In genomic region chr5:6783787-6784186, GRCh38 we compare ENCODE assay signal across 21 cellular contexts.
DNase-seq lines count a peak whose midpoint lies in the region; ATAC-seq and TF ChIP-seq lines count a peak whose summit lies in the region.
"Had no signal": no experiment of that assay in that cellular context is flagged by ENCODE, and none has a peak within 500 bp of the region (broad histone marks: within the 10 kb centered on the region; RNA-seq: fewer than 3 reads in every experiment).

No MANE protein-coding gene starts in this region.

- no peaks in the 10 kb centered on the region for H3K9me3 ChIP-seq in IMR-90 (ENCODE audit: control insufficient read depth, insufficient read depth, low read length)
- H3K9me3 ChIP-seq: Caco-2, SJSA1 had no signal

- no peak overlapping the region for H2BK15ac ChIP-seq in IMR-90 (ENCODE audit: low read depth, low read length)

- TF ChIP-seq POLR2A in IMR-90 (IDR thresholded peaks at IDR 0.05; ENCODE audit: low read depth, low read length) (no peak), NB4 (IDR thresholded peaks at IDR 0.05; ENCODE audit: extremely low read depth, insufficient read length) (no peak)

- in situ Hi-C loops in IMR-90 (cut with MboI; ENCODE audit: low sequenced_read_pairs) (no loop called here), GM13977 (cut with MboI; ENCODE audit: low pct_unique_long_range_greater_than_20kb, low sequenced_read_pairs, unreplicated experiment) (no loop called here)

- no peaks in the 10 kb centered on the region for H3K9me1 ChIP-seq in IMR-90 (ENCODE audit: insufficient read depth, low read length)

- no peak overlapping the region for H3K27ac ChIP-seq in IMR-90 (ENCODE audit: insufficient read depth, low read length)
- H3K27ac ChIP-seq: RWPE1, SJSA1 had no signal

- no TSS peak for BruUV-seq in IMR-90 (replicated peaks; lab: Mats Ljungman, UMichigan)

- H3K4me1 ChIP-seq in IMR-90 (ENCODE audit: control insufficient read depth, insufficient read depth, low read length), result no peaks in the 10 kb centered on the region
- H3K4me1 ChIP-seq: Caco-2, SJSA1 had no signal

- DNase-seq in IMR-90, result no peak
- DNase-seq in NB4 (ENCODE audit: low read depth), result peak; percentile 63
- peak; percentile 82 for DNase-seq in amniotic epithelial cell (ENCODE audit: low read depth)
- peak; percentile 14 for DNase-seq in iris pigment epithelial cell (ENCODE audit: low read depth)
- no peak for DNase-seq in GM13977 (ENCODE audit: low spot score)
- DNase-seq: Caco-2; CD4-positive, CD25-positive, alpha-beta regulatory T cell; DMS153; HFFc6; KBM-7; NCI-H1105; NCI-H1694 treated with DMSO at 0.1 percent for 48 hours; NCI-H2107; NCI-H2227 treated with DMSO at 0.1 percent for 48 hours; NCI-H524; SW 1271 had no signal

- H3K27me3 ChIP-seq in IMR-90 (ENCODE audit: control insufficient read depth, insufficient read depth, low read length), result no peaks in the 10 kb centered on the region
- H3K27me3 ChIP-seq: SJSA1 had no signal

- no peak overlapping the region for H3K4me3 ChIP-seq in IMR-90 (ENCODE audit: insufficient read depth, low read depth, low read length)
- H3K4me3 ChIP-seq in NB4 (ENCODE audit: low read depth, low read length), result no peak overlapping the region
- H3K4me3 ChIP-seq: SJSA1 had no signal

- H4K5ac ChIP-seq in IMR-90 (ENCODE audit: low read depth, low read length), result no peak overlapping the region

- ATAC-seq in IMR-90 (ENCODE audit: low read depth), result no peak
- no peak for ATAC-seq in HG02610 (IDR thresholded peaks at IDR 0.05; ENCODE audit: unreplicated experiment)
- no peak for ATAC-seq in HG03520 (IDR thresholded peaks at IDR 0.05; ENCODE audit: unreplicated experiment)
- no peak for ATAC-seq in HG03139 (IDR thresholded peaks at IDR 0.05; ENCODE audit: unreplicated experiment)

- no peaks in the 10 kb centered on the region for H3K36me3 ChIP-seq in IMR-90 (ENCODE audit: control insufficient read depth, insufficient read depth, low read length)
- H3K36me3 ChIP-seq: SJSA1 had no signal

- no peak for TF ChIP-seq CTCF in IMR-90 (conservative IDR thresholded peaks at IDR 0.05; ENCODE audit: low read depth, low read length)
- no peak for TF ChIP-seq CTCF in NB4 (IDR thresholded peaks at IDR 0.05; ENCODE audit: low read depth, low read length)
- TF ChIP-seq CTCF in GM13977 (IDR thresholded peaks at IDR 0.05; ENCODE audit: extremely low read depth, insufficient read depth, missing control alignments), result no peak

- POLR2A ChIA-PET in IMR-90 (lab: Charles Lee; ENCODE audit: unreplicated experiment), result no interaction called here

- H4K91ac ChIP-seq in IMR-90 (ENCODE audit: insufficient read depth, low read depth, low read length), result no peak overlapping the region

- no peak overlapping the region for H2BK5ac ChIP-seq in IMR-90 (ENCODE audit: low read depth, low read length, poor library complexity, severe bottlenecking)

- no peak overlapping the region for H2BK20ac ChIP-seq in IMR-90 (ENCODE audit: low read depth, low read length)

- no peak overlapping the region for H3K4me2 ChIP-seq in IMR-90 (ENCODE audit: low read depth, low read length)

- intact Hi-C loops in IMR-90 (cut with micrococcal nuclease), result no loop called here

- H3K56ac ChIP-seq in IMR-90 (ENCODE audit: extremely low read depth, insufficient read depth, low read length), result no peak overlapping the region

- no peak overlapping the region for H3K4ac ChIP-seq in IMR-90 (ENCODE audit: low read depth, low read length)

- H2AK9ac ChIP-seq in IMR-90 (replicated peaks; ENCODE audit: low read depth, low read length, poor library complexity), result no peak overlapping the region

- no CpG with 5 or more reads among the region's 2 CpGs for WGBS in IMR-90 (ENCODE audit: extremely low coverage in 2 of 2, insufficient read length in 1 of 2), 2 experiments

- no peak overlapping the region for H3K14ac ChIP-seq in IMR-90 (replicated peaks; ENCODE audit: low read depth, low read length)

- H2AK5ac ChIP-seq in IMR-90 (ENCODE audit: low read depth, low read length), result no peak overlapping the region

- dilution Hi-C loops in IMR-90 (cut with HindIII; ENCODE audit: low sequenced_read_pairs, unreplicated experiment), result no loop called here

- H3K23ac ChIP-seq in IMR-90 (ENCODE audit: low read depth, low read length), result no peak overlapping the region

- no peak overlapping the region for H2AFZ ChIP-seq in IMR-90 (replicated peaks; ENCODE audit: low read length, poor library complexity)

- no peak for TF ChIP-seq RAD21 in IMR-90 (IDR thresholded peaks at IDR 0.05; ENCODE audit: low read length)

- H4K8ac ChIP-seq in IMR-90 (ENCODE audit: low read depth in 2 of 2, low read length in 2 of 2), result no peak overlapping the region

- CTCF ChIA-PET in IMR-90 (lab: Yijun Ruan, JAX), result no interaction called here

- no peaks in the 10 kb centered on the region for H4K20me1 ChIP-seq in IMR-90 (ENCODE audit: insufficient read depth, low read length)

- H3K79me1 ChIP-seq in IMR-90 (ENCODE audit: low read depth in 1 of 2, low read length in 2 of 2), result no peaks in the 10 kb centered on the region

- no peak overlapping the region for H2BK120ac ChIP-seq in IMR-90 (ENCODE audit: low read depth, low read length)

- H3K18ac ChIP-seq in IMR-90 (ENCODE audit: low read depth, low read length), result no peak overlapping the region

- no peak overlapping the region for H3K9ac ChIP-seq in IMR-90 (ENCODE audit: low read depth, low read length)

TF ChIP-seq in IMR-90, 13 proteins besides CTCF, POLR2A, EP300 and RAD21:
- TF ChIP-seq CEBPB (IDR thresholded peaks at IDR 0.05; ENCODE audit: low read depth, low read length) (peak; percentile 29; the same call in 1 of the 2 replicates), BHLHE40 (IDR thresholded peaks at IDR 0.05; ENCODE audit: low read depth, low read length) (no peak)

Comparison
In these comparisons a context has a peak if more than half of its experiments do, and no peak if none do; other contexts are left out.
1. DNase-seq: peak in NB4 (single experiment), amniotic epithelial cell (single experiment) and iris pigment epithelial cell (single experiment); none in IMR-90 (single experiment) and GM13977 (single experiment).